ENCODE assay signal across 8 cellular contexts in genomic region chr10:120221873-120222485, GRCh38.
DNase-seq lines count a peak whose midpoint lies in the region; ATAC-seq, FAIRE-seq and TF ChIP-seq lines count a peak whose summit lies in the region.

No MANE protein-coding gene starts in this region.

- no peaks in the 10 kb centered on the region for H3K9me2 ChIP-seq in PC-9 (ENCODE audit: insufficient read depth)

- no peaks in the 10 kb centered on the region for H3K36me3 ChIP-seq in PC-9 (ENCODE audit: low read depth)

- TF ChIP-seq CTCF in PC-9 (conservative IDR thresholded peaks at IDR 0.05) (peak; percentile 70), fibroblast of villous mesenchyme (IDR thresholded peaks at IDR 0.05; ENCODE audit: insufficient read depth, low read depth, low read length) (peak; percentile 45)

- H4K20me1 ChIP-seq in PC-9 (ENCODE audit: insufficient read depth), result no peaks in the 10 kb centered on the region

- BruUV-seq in PC-9 (replicated peaks; lab: Mats Ljungman, UMichigan), result no TSS peak

- no peaks in the 10 kb centered on the region for H3K79me2 ChIP-seq in PC-9 (ENCODE audit: low read depth)

- no peak overlapping the region for H3K27ac ChIP-seq in PC-9

- FAIRE-seq in urothelium cell line (lab: Jason Lieb, UNC), result no peak

- no peaks in the 10 kb centered on the region for H3F3A ChIP-seq in PC-9 (ENCODE audit: insufficient read depth, low read depth)

- H2AFZ ChIP-seq in PC-9, result no peak overlapping the region

- H3K9me3 ChIP-seq in PC-9 (ENCODE audit: insufficient read depth, low read depth), result no peaks in the 10 kb centered on the region

- POLR2A ChIA-PET in PC-9 (lab: Charles Lee; ENCODE audit: unreplicated experiment), result no interaction called here

- CTCF ChIA-PET in PC-9 (lab: Charles Lee), result no interaction called here

- DNase-seq in EL (peak; percentile 61), PC-9 (peak; percentile 7 to 43), fibroblast of villous mesenchyme (ENCODE audit: low read depth) (peak; percentile 14), urothelium cell line (ENCODE audit: low spot score) (peak; percentile 49), posterior cingulate gyrus (no peak)
- no peak for DNase-seq in activated effector memory CD4-positive, alpha-beta T cell treated with anti-CD3 and anti-CD28 coated beads, Interleukin-2, amount 50 U/mL, for 16 hours
- DNase-seq in activated T-cell treated with anti-CD3 and anti-CD28 coated beads, Interleukin-2, amount 50 U/mL, for 48 hours, result no peak

- peak; percentile 44 for ATAC-seq in HG03060 (IDR thresholded peaks at IDR 0.05; ENCODE audit: low read depth, unreplicated experiment)

- H3K4me1 ChIP-seq in PC-9 (replicated peaks; ENCODE audit: insufficient read depth), result no peaks in the 10 kb centered on the region

- intact Hi-C loops in PC-9 (cut with micrococcal nuclease; ENCODE audit: unreplicated experiment) (loop anchor here (10.0 kb wide), 1 partner anchor 113 kb away; no protein-coding TSS in a partner anchor), posterior cingulate gyrus (cut with DNase I) (no loop called here)

- H3K27me3 ChIP-seq in PC-9 (ENCODE audit: insufficient read depth, low read depth), result no peaks in the 10 kb centered on the region

- H3K4me3 ChIP-seq in PC-9 (no peak overlapping the region), fibroblast of villous mesenchyme (ENCODE audit: low read depth, low read length) (no peak overlapping the region)

- H3K4me2 ChIP-seq in PC-9, result no peak overlapping the region

Comparison
In these comparisons a context has a peak if more than half of its experiments do, and no peak if none do; other contexts are left out.
1. DNase-seq: peak in EL (single experiment), PC-9 (2 of 2), fibroblast of villous mesenchyme (single experiment) and urothelium cell line (single experiment); none in posterior cingulate gyrus (0 of 10), activated effector memory CD4-positive, alpha-beta T cell treated with anti-CD3 and anti-CD28 coated beads, Interleukin-2, amount 50 U/mL, for 16 hours (single experiment) and activated T-cell treated with anti-CD3 and anti-CD28 coated beads, Interleukin-2, amount 50 U/mL, for 48 hours (0 of 2).